17 cellular contexts compared by ENCODE assay signal in genomic region chr14:75120546-75121291, GRCh38. TPM values are rescaled to one million over a fixed set of nuclear protein-coding genes. Genes with fewer than 3 reads are reported as not detected.
DNase-seq lines count a peak whose midpoint lies in the region; ATAC-seq and TF ChIP-seq lines count a peak whose summit lies in the region.
"Had no signal": no experiment of that assay in that cellular context is flagged by ENCODE, and none has a peak within 500 bp of the region (broad histone marks: within the 10 kb centered on the region; RNA-seq: fewer than 3 reads in every experiment).

No MANE protein-coding gene starts in this region.

- H3K9me3 ChIP-seq in PC-3 (ENCODE audit: low read length) (no peaks in the 10 kb centered on the region), esophagus squamous epithelium (no peaks in the 10 kb centered on the region)
- H3K9me3 ChIP-seq: vagina had no signal

- intact Hi-C loops in PC-3 (cut with micrococcal nuclease) (no loop called here), esophagus squamous epithelium (cut with DNase I) (no loop called here)

- no peaks in the 10 kb centered on the region for H3K9me2 ChIP-seq in PC-3 (replicated peaks; ENCODE audit: low read length)

- ATAC-seq in PC-3, result peak; percentile 27
- ATAC-seq: activated T-helper 17 cell treated with anti-CD3 and anti-CD28 coated beads, Interleukin-2, amount 50 U/mL, for 72 hours; right cardiac atrium had no signal

- H3K79me2 ChIP-seq in PC-3 (ENCODE audit: low read length), result peaks cover 7% of the 10 kb centered on the region; the same call in 1 of the 2 replicates

- no peaks in the 10 kb centered on the region for H3F3A ChIP-seq in PC-3 (ENCODE audit: low read length, unreplicated experiment)

- peaks cover 38% of the 10 kb centered on the region for H3K4me1 ChIP-seq in PC-3 (ENCODE audit: insufficient read depth, low read length)
- peaks cover 4 to 46% (median 20%) of the 10 kb centered on the region in 3 donors for H3K4me1 ChIP-seq in esophagus squamous epithelium

- peak; percentile 11 for DNase-seq in DMS53 treated with DMSO at 0.1 percent for 48 hours (lab: John Stamatoyannopoulos, UW; ENCODE audit: unreplicated experiment)
- peak; percentile 65 for DNase-seq in PC-3
- DNase-seq in esophagus squamous epithelium (lab: John Stamatoyannopoulos, UW), result no peak
- DNase-seq in amygdala (lab: John Stamatoyannopoulos, UW), result no peak
- DNase-seq in HuH-7 (ENCODE audit: low spot score), result no peak
- DNase-seq in NCI-H2081 treated with DMSO at 0.1 percent for 48 hours (lab: John Stamatoyannopoulos, UW), result no peak
- DNase-seq in AG20443 (ENCODE audit: low spot score), result no peak
- DNase-seq: activated CD4-positive, alpha-beta T cell treated with anti-CD3 and anti-CD28 coated beads for 1 hour; kidney; NCI-H1105; NCI-H446 treated with DMSO at 0.1 percent for 48 hours; right cardiac atrium had no signal

- no peak overlapping the region for H3K9ac ChIP-seq in PC-3 (ENCODE audit: low read length)

- CTCF ChIA-PET in PC-3 (lab: Charles Lee), result no interaction called here

- TF ChIP-seq POLR2A in esophagus squamous epithelium (IDR thresholded peaks at IDR 0.05), result no peak

- H3K4me2 ChIP-seq in PC-3 (ENCODE audit: low read length), result peak overlapping the region; percentile 27; the same call in 1 of the 2 replicates

- H3K27ac ChIP-seq in 22Rv1, result peak overlapping the region; percentile 77
- H3K27ac ChIP-seq in PC-3 (ENCODE audit: low read length), result no peak overlapping the region
- peak overlapping the region in 3 of 4 donors; percentile 4 to 51 (median 38) for H3K27ac ChIP-seq in esophagus squamous epithelium
- H3K27ac ChIP-seq: RWPE1, vagina had no signal

- WGBS in esophagus squamous epithelium, 2 donors, result 51 to 54% methylated on average over 3 of the region's 3 CpGs

- no peaks in the 10 kb centered on the region for H3K27me3 ChIP-seq in PC-3 (ENCODE audit: low read length)
- H3K27me3 ChIP-seq in esophagus squamous epithelium, result no peaks in the 10 kb centered on the region
- H3K27me3 ChIP-seq: vagina had no signal

- no peak overlapping the region for H3K4me3 ChIP-seq in PC-3 (ENCODE audit: low read length)
- no peak overlapping the region for H3K4me3 ChIP-seq in esophagus squamous epithelium
- H3K4me3 ChIP-seq: K562, vagina had no signal

- BruUV-seq in PC-3 (replicated peaks; lab: Mats Ljungman, UMichigan), result no TSS peak

- no peak overlapping the region for H2AFZ ChIP-seq in PC-3 (ENCODE audit: low read length)

- POLR2A ChIA-PET in PC-3 (lab: Charles Lee; ENCODE audit: unreplicated experiment), result no interaction called here

- H3K36me3 ChIP-seq in PC-3 (ENCODE audit: low read depth, low read length) (peaks cover 4% of the 10 kb centered on the region; the same call in 1 of the 2 replicates), esophagus squamous epithelium (peaks cover 0 to 68% (median 12%) of the 10 kb centered on the region in 3 donors)

- no peak for TF ChIP-seq CTCF in 22Rv1 (IDR thresholded peaks at IDR 0.05)
- TF ChIP-seq CTCF in PC-3 (conservative IDR thresholded peaks at IDR 0.05; ENCODE audit: low read depth, low read length), result no peak
- no peak for TF ChIP-seq CTCF in esophagus squamous epithelium (IDR thresholded peaks at IDR 0.05)

- no peaks in the 10 kb centered on the region for H4K20me1 ChIP-seq in PC-3 (ENCODE audit: low read length)

RNA-seq across cellular contexts. Expression of gene NEK9, which starts 6.1 kb away (rescaled TPM):
- total RNA-seq in PC-3 (2014; rRNA removed) (29.6 and 44.5 TPM in 2 replicates), esophagus squamous epithelium (10 to 100 TPM; 16.6 to 37.2 (median 17.8) TPM)

RNA-seq across cellular contexts. Expression of gene ZC2HC1C, which starts 51.3 kb away (rescaled TPM):
- total RNA-seq in PC-3 (2014; rRNA removed) (3.4 and 9.5 TPM in 2 replicates), esophagus squamous epithelium (1 to 10 TPM in 3 of 4 donors, under 1 TPM in 1; 0.64 to 5.0 (median 2.2) TPM)
- total RNA-seq: vagina had no signal

RNA-seq across cellular contexts. Expression of gene TMED10, which starts 55.7 kb away (rescaled TPM):
- total RNA-seq in PC-3 (2014; rRNA removed) (246 and 253 TPM in 2 replicates), esophagus squamous epithelium (100 to 1,000 TPM; 174 to 267 (median 206) TPM)

RNA-seq across cellular contexts. Expression of gene ACYP1, which starts 56.9 kb away (rescaled TPM):
- 22.6 and 23.5 TPM in 2 replicates for total RNA-seq in PC-3 (2014; rRNA removed)
- 10 to 100 TPM; 11.0 to 28.0 (median 15.4) TPM for total RNA-seq in esophagus squamous epithelium

Comparison
In these comparisons a context has a peak if more than half of its experiments do, and no peak if none do; other contexts are left out.
1. DNase-seq: peak in DMS53 treated with DMSO at 0.1 percent for 48 hours (single experiment) and PC-3 (single experiment); none in esophagus squamous epithelium (single experiment), amygdala (0 of 56), HuH-7 (single experiment), NCI-H2081 treated with DMSO at 0.1 percent for 48 hours (single experiment) and AG20443 (single experiment).